ENCODE assay signal across 2 cellular contexts in genomic region chr6:38673397-38674165, GRCh38.
TF ChIP-seq lines count a peak whose summit lies in the region.

No MANE protein-coding gene starts in this region.

TF ChIP-seq in liver, 16 proteins besides CTCF, POLR2A, EP300 and RAD21:
- TF ChIP-seq ATF3 (IDR thresholded peaks at IDR 0.05) (no peak), ZBTB33 (IDR thresholded peaks at IDR 0.05) (peak; percentile 66), FOXA2 (IDR thresholded peaks at IDR 0.05) (no peak), YY1 (IDR thresholded peaks at IDR 0.05) (no peak)

TF ChIP-seq in HepG2, 621 proteins besides CTCF, POLR2A, EP300 and RAD21:
- TF ChIP-seq PCBP2 (optimal IDR thresholded peaks at IDR 0.05; ENCODE audit: low read depth, low read length, poor library complexity, severe bottlenecking), result no peak
- TF ChIP-seq MAFG (CRISPR knock-in tag; IDR thresholded peaks at IDR 0.05), result no peak
- TF ChIP-seq EEA1 (CRISPR knock-in tag; IDR thresholded peaks at IDR 0.05; ENCODE audit: borderline replicate concordance), result no peak
- TF ChIP-seq ZNF30 (CRISPR knock-in tag; IDR thresholded peaks at IDR 0.05), result no peak
- TF ChIP-seq, protein P1, sequence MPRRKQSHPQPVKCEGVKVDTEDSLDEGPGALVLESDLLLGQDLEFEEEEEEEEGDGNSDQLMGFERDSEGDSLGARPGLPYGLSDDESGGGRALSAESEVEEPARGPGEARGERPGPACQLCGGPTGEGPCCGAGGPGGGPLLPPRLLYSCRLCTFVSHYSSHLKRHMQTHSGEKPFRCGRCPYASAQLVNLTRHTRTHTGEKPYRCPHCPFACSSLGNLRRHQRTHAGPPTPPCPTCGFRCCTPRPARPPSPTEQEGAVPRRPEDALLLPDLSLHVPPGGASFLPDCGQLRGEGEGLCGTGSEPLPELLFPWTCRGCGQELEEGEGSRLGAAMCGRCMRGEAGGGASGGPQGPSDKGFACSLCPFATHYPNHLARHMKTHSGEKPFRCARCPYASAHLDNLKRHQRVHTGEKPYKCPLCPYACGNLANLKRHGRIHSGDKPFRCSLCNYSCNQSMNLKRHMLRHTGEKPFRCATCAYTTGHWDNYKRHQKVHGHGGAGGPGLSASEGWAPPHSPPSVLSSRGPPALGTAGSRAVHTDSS (CRISPR knock-in tag; conservative IDR thresholded peaks at IDR 0.05), result no peak
